ENCODE assay signal across 35 cellular contexts in the genomic region with DNA sequence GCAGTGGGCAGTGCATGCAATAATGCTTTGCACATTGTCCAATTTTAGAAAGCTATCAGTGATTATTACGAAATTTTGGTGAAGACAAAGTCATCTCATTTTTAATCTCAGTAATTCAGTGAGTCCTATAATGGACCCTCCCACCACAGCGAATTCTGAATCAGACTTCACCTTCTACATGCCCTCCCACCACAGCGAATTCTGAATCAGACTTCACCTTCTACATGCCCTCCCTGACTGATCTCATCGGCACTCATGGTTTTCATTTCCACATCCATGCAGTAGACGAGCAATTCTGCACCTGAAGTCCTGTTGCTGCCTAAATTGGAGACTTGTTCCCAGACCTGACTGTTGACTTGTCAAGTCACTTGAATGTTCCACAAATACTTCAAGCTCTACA.
DNase-seq lines count a peak whose midpoint lies in the region; ATAC-seq, FAIRE-seq and TF ChIP-seq lines count a peak whose summit lies in the region.
"Had no signal": no experiment of that assay in that cellular context is flagged by ENCODE, and none has a peak within 500 bp of the region (broad histone marks: within the 10 kb centered on the region; RNA-seq: fewer than 3 reads in every experiment).

No MANE protein-coding gene starts in this region.

- H3K14ac ChIP-seq in H1 (ENCODE audit: insufficient read length) (no peak overlapping the region), neuronal stem cell (ENCODE audit: low read length) (no peak overlapping the region)

- H2BK12ac ChIP-seq in H1 (ENCODE audit: low read depth, low read length), result no peak overlapping the region
- no peak overlapping the region for H2BK12ac ChIP-seq in neuronal stem cell (ENCODE audit: low read length)

- H2AFZ ChIP-seq in H1 (ENCODE audit: low read length) (no peak overlapping the region), neuronal stem cell (ENCODE audit: low read length) (no peak overlapping the region)

- no peak overlapping the region for H3K27ac Mint-ChIP-seq in WTC11
- H3K27ac Mint-ChIP-seq: B cell; CD14-positive monocyte; CD4-positive, alpha-beta memory T cell; CD4-positive, alpha-beta T cell; CD4-positive, CD25-positive, alpha-beta regulatory T cell; CD8-positive, alpha-beta memory T cell; CD8-positive, alpha-beta T cell had no signal

- H3K36me3 Mint-ChIP-seq in WTC11, result no peaks in the 10 kb centered on the region
- H3K36me3 Mint-ChIP-seq: CD14-positive monocyte; CD4-positive, alpha-beta memory T cell; CD4-positive, CD25-positive, alpha-beta regulatory T cell; CD8-positive, alpha-beta memory T cell; CD8-positive, alpha-beta T cell had no signal

- DNase-seq in Daoy (ENCODE audit: low read depth), result peak; percentile 14
- no peak for DNase-seq in H1 (ENCODE audit: low read depth in 1 of 2, low spot score in 2 of 2)
- DNase-seq in neuronal stem cell (ENCODE audit: low spot score), result no peak
- DNase-seq in WTC11 (ENCODE audit: low spot score), result no peak
- no peak for DNase-seq in medulla oblongata (ENCODE audit: extremely low spot score)
- DNase-seq in thyroid gland, result no peak
- DNase-seq: 8988T; ACHN; AML-193; BE2C; C1 segment of cervical spinal cord; Caco-2; Calu3; CD4-positive, alpha-beta memory T cell; CD4-positive, alpha-beta T cell; CD4-positive, CD25-positive, alpha-beta regulatory T cell; CD8-positive, alpha-beta memory T cell; CD8-positive, alpha-beta T cell; COR-L47; DMS 273 treated with DMSO at 0.1 percent for 48 hours; DMS153; DMS53; DMS79; DMS79 treated with DMSO at 0.1 percent for 48 hours; DND-41; EL had no signal

- H3K4ac ChIP-seq in H1 (replicated peaks; ENCODE audit: insufficient read length, low read depth, low read length) (no peak overlapping the region), neuronal stem cell (ENCODE audit: low read length) (no peak overlapping the region)

- H3K9me3 ChIP-seq in H1 (ENCODE audit: insufficient read depth in 2 of 2, low read depth in 1 of 2, low read length in 1 of 2) (peaks cover 7% of the 10 kb centered on the region in 2 experiments; a peak in 3 of 4 replicates), neuronal stem cell (replicated peaks in 1 of 2; ENCODE audit: control insufficient read depth in 2 of 2, insufficient read depth in 1 of 2, low read depth in 1 of 2, low read length in 2 of 2) (peaks cover 0 to 6% of the 10 kb centered on the region in 2 donors), thyroid gland (no peaks in the 10 kb centered on the region)
- H3K9me3 ChIP-seq: A549; BE2C; BLaER1; BLaER1 treated with 17β-estradiol and CSF1 and Interleukin-3, amounts not matched to agents 10 nM and 100 nM; Caco-2 had no signal

- H3K36me3 ChIP-seq in H1 (ENCODE audit: control insufficient read depth in 2 of 4, insufficient read depth in 4 of 4, low read length in 3 of 4) (no peaks in the 10 kb centered on the region; a peak in 1 of 8 replicates), neuronal stem cell (replicated peaks in 1 of 2; ENCODE audit: control insufficient read depth in 2 of 2, insufficient read depth in 2 of 2, low read length in 2 of 2) (no peaks in the 10 kb centered on the region), thyroid gland (no peaks in the 10 kb centered on the region)
- H3K36me3 ChIP-seq: BE2C; BLaER1; BLaER1 treated with 17β-estradiol and CSF1 and Interleukin-3, amounts not matched to agents 10 nM and 100 nM had no signal

- no peak overlapping the region for H3K56ac ChIP-seq in H1 (replicated peaks; ENCODE audit: insufficient read length, low read depth, low read length)

- no peak overlapping the region for H3K4me3 Mint-ChIP-seq in WTC11
- H3K4me3 Mint-ChIP-seq: B cell; CD14-positive monocyte; CD4-positive, alpha-beta memory T cell; CD4-positive, alpha-beta T cell; CD4-positive, CD25-positive, alpha-beta regulatory T cell; CD8-positive, alpha-beta memory T cell; CD8-positive, alpha-beta T cell had no signal

- no peak overlapping the region for H4K5ac ChIP-seq in H1 (ENCODE audit: insufficient read length, low read depth, low read length)

- no peaks in the 10 kb centered on the region for H3K27me3 Mint-ChIP-seq in WTC11 (ENCODE audit: low read depth)
- H3K27me3 Mint-ChIP-seq: B cell; CD4-positive, alpha-beta memory T cell; CD4-positive, CD25-positive, alpha-beta regulatory T cell; CD8-positive, alpha-beta memory T cell had no signal

- no peak overlapping the region for H2BK20ac ChIP-seq in H1 (ENCODE audit: low read length)

- H2BK15ac ChIP-seq in H1 (ENCODE audit: low read length) (0 out of 2 replicates have a peak overlapping the region, but pooled peaks have one; percentile 12), neuronal stem cell (ENCODE audit: low read length) (no peak overlapping the region)

- peaks cover 5% of the 10 kb centered on the region for H3K4me1 Mint-ChIP-seq in WTC11
- H3K4me1 Mint-ChIP-seq: B cell; CD14-positive monocyte; CD4-positive, alpha-beta memory T cell; CD4-positive, CD25-positive, alpha-beta regulatory T cell; CD8-positive, alpha-beta memory T cell had no signal

- TF ChIP-seq POLR2A in H1 (IDR thresholded peaks at IDR 0.05; ENCODE audit: control extremely low read depth in 1 of 2, low read depth in 2 of 2, low read length in 2 of 2) (no peak), thyroid gland (IDR thresholded peaks at IDR 0.05) (no peak)

- TF ChIP-seq RAD21 in H1 (IDR thresholded peaks at IDR 0.05 in 1 of 2, conservative IDR thresholded peaks at IDR 0.05 in 1 of 2; ENCODE audit: low read depth in 2 of 2, low read length in 2 of 2), result no peak

- H3K79me1 ChIP-seq in H1 (ENCODE audit: low read depth, low read length) (no peaks in the 10 kb centered on the region), neuronal stem cell (ENCODE audit: low read depth, low read length) (no peaks in the 10 kb centered on the region)

- H4K20me1 ChIP-seq in H1 (replicated peaks in 1 of 2; ENCODE audit: control insufficient read depth in 1 of 2, insufficient read depth in 2 of 2, low read length in 2 of 2), result peaks cover 0 to 9% of the 10 kb centered on the region in 2 experiments
- H4K20me1 ChIP-seq: BLaER1; BLaER1 treated with 17β-estradiol and CSF1 and Interleukin-3, amounts not matched to agents 10 nM and 100 nM had no signal

- POLR2A ChIA-PET in H1 (lab: Charles Lee; ENCODE audit: partially characterized antibody), result no interaction called here
- POLR2A ChIA-PET in WTC11 (lab: Charles Lee), result no interaction called here

- TF ChIP-seq CTCF in H1 (IDR thresholded peaks at IDR 0.05; ENCODE audit: control extremely low read depth in 1 of 3, insufficient read depth in 1 of 3, low read depth in 1 of 3, low read length in 3 of 3) (no peak), WTC11 (IDR thresholded peaks at IDR 0.05) (no peak), thyroid gland (IDR thresholded peaks at IDR 0.05) (no peak)

- H2AK5ac ChIP-seq in H1 (ENCODE audit: low read depth, low read length), result no peak overlapping the region
- H2AK5ac ChIP-seq in neuronal stem cell (ENCODE audit: low read depth, low read length), result no peak overlapping the region

- H3K27ac ChIP-seq in H1 (ENCODE audit: low read depth, low read length), result no peak overlapping the region
- H3K27ac ChIP-seq in neuronal stem cell (replicated peaks; ENCODE audit: low read length), result no peak overlapping the region
- no peak overlapping the region for H3K27ac ChIP-seq in thyroid gland
- H3K27ac ChIP-seq: 22Rv1; A549; BLaER1; BLaER1 treated with 17β-estradiol and CSF1 and Interleukin-3, amounts not matched to agents 10 nM and 100 nM; C4-2B had no signal

- no peak overlapping the region for H3K9ac ChIP-seq in H1 (replicated peaks in 1 of 4; ENCODE audit: extremely low read depth in 1 of 4, low read depth in 3 of 4, low read length in 3 of 4)
- H3K9ac ChIP-seq in neuronal stem cell (ENCODE audit: low read depth, low read length, poor library complexity), result no peak overlapping the region
- H3K9ac ChIP-seq: BLaER1; BLaER1 treated with 17β-estradiol and CSF1 and Interleukin-3, amounts not matched to agents 10 nM and 100 nM had no signal

- no peak for ATAC-seq in WTC11
- ATAC-seq: A549; CD8-positive, alpha-beta T cell had no signal

- no peak for FAIRE-seq in H1 (lab: Jason Lieb, UNC)
- FAIRE-seq: A204.1, A549, D721Med had no signal

- intact Hi-C loops in thyroid gland (cut with DNase I), result no loop called here

- H3K23me2 ChIP-seq in H1 (ENCODE audit: low read depth, low read length), result peaks cover 9% of the 10 kb centered on the region

- H3K9me3 Mint-ChIP-seq in WTC11, result no peaks in the 10 kb centered on the region
- H3K9me3 Mint-ChIP-seq: CD14-positive monocyte; CD4-positive, alpha-beta memory T cell; CD4-positive, alpha-beta T cell; CD4-positive, CD25-positive, alpha-beta regulatory T cell; CD8-positive, alpha-beta memory T cell; CD8-positive, alpha-beta T cell had no signal

- H2BK120ac ChIP-seq in H1 (replicated peaks; ENCODE audit: low read depth, low read length), result no peak overlapping the region
- H2BK120ac ChIP-seq in neuronal stem cell (ENCODE audit: low read depth, low read length), result no peak overlapping the region

- no peak for TF ChIP-seq EP300 in H1 (IDR thresholded peaks at IDR 0.05; ENCODE audit: borderline replicate concordance in 1 of 2, low read depth in 2 of 2, low read length in 2 of 2)

- H4K8ac ChIP-seq in H1 (ENCODE audit: extremely low read depth, insufficient read depth, low read length) (no peak overlapping the region), neuronal stem cell (ENCODE audit: low read depth, low read length) (no peak overlapping the region)

- H3K23ac ChIP-seq in H1 (ENCODE audit: insufficient read length) (no peak overlapping the region), neuronal stem cell (ENCODE audit: low read depth, low read length, poor library complexity) (no peak overlapping the region)

- no peak overlapping the region for H2BK5ac ChIP-seq in H1 (ENCODE audit: low read depth, low read length)
- H2BK5ac ChIP-seq in neuronal stem cell (ENCODE audit: low read length), result no peak overlapping the region

- 90% methylated on average over 5 of the region's 5 CpGs; no CpG with 5 or more reads in 1 of the 2 experiments for WGBS in H1 (ENCODE audit: extremely low coverage in 1 of 2, insufficient coverage in 1 of 2, insufficient read length in 1 of 2, insufficient replicate concordance in 2 of 2, low coverage in 1 of 2, low lambda C conversion rate in 2 of 2, missing lambda C conversion rate in 1 of 2), 2 experiments
- WGBS in neuronal stem cell (ENCODE audit: extremely low coverage in 2 of 2, insufficient read length in 2 of 2, insufficient replicate concordance in 1 of 2), 2 donors, result no CpG with 5 or more reads among the region's 5 CpGs
- 90 to 91% methylated on average over 5 of the region's 5 CpGs for WGBS in thyroid gland, 2 donors

- H4K91ac ChIP-seq in H1 (replicated peaks; ENCODE audit: insufficient read length, low read length) (no peak overlapping the region), neuronal stem cell (ENCODE audit: low read depth, low read length, poor library complexity) (peak overlapping the region; percentile 23)

- H3K4me2 ChIP-seq in H1 (ENCODE audit: insufficient read depth in 1 of 2, low read depth in 2 of 2, low read length in 2 of 2) (no peak overlapping the region), neuronal stem cell (ENCODE audit: insufficient read depth, low read length, poor library complexity, severe bottlenecking) (no peak overlapping the region)
- H3K4me2 ChIP-seq: A549; BLaER1; BLaER1 treated with 17β-estradiol and CSF1 and Interleukin-3, amounts not matched to agents 10 nM and 100 nM had no signal

- no peak overlapping the region for H3K18ac ChIP-seq in H1 (ENCODE audit: extremely low read depth, low read length)
- no peak overlapping the region for H3K18ac ChIP-seq in neuronal stem cell (ENCODE audit: low read length)

- H3K27me3 ChIP-seq in H1 (replicated peaks in 1 of 4; ENCODE audit: control insufficient read depth in 3 of 4, extremely low read depth in 1 of 4, insufficient read depth in 3 of 4, low read length in 3 of 4) (no peaks in the 10 kb centered on the region), neuronal stem cell (ENCODE audit: control insufficient read depth in 3 of 3, insufficient read depth in 3 of 3, low read depth in 1 of 3, low read length in 3 of 3) (no peaks in the 10 kb centered on the region), thyroid gland (no peaks in the 10 kb centered on the region)
- H3K27me3 ChIP-seq: BE2C; BLaER1; BLaER1 treated with 17β-estradiol and CSF1 and Interleukin-3, amounts not matched to agents 10 nM and 100 nM had no signal

- H3K4me3 ChIP-seq in H1 (ENCODE audit: extremely low read depth in 1 of 4, insufficient read depth in 2 of 4, low read depth in 3 of 4, low read length in 4 of 4) (no peak overlapping the region), neuronal stem cell (ENCODE audit: low read length in 2 of 2) (no peak overlapping the region), thyroid gland (replicated peaks in 1 of 3) (no peak overlapping the region)
- H3K4me3 ChIP-seq: A549; BLaER1; BLaER1 treated with 17β-estradiol and CSF1 and Interleukin-3, amounts not matched to agents 10 nM and 100 nM had no signal

- CTCF ChIA-PET in H1 (lab: Charles Lee; ENCODE audit: partially characterized antibody), result interaction anchor here (3.8 kb wide), 1 partner anchor 11 kb away, joined by 20 read pairs; no protein-coding TSS in a partner anchor
- CTCF ChIA-PET in WTC11 (lab: Charles Lee), result no interaction called here

- H3K4me1 ChIP-seq in H1 (replicated peaks in 1 of 4; ENCODE audit: control insufficient read depth in 3 of 4, insufficient read depth in 4 of 4, low read length in 3 of 4), result peaks cover 0 to 7% (median 2%) of the 10 kb centered on the region in 4 experiments; a peak in 5 of 7 replicates
- peaks cover 1 to 11% of the 10 kb centered on the region in 2 donors for H3K4me1 ChIP-seq in neuronal stem cell (ENCODE audit: control insufficient read depth in 2 of 2, insufficient read depth in 1 of 2, low read depth in 1 of 2, low read length in 2 of 2)
- H3K4me1 ChIP-seq in thyroid gland, result no peaks in the 10 kb centered on the region
- H3K4me1 ChIP-seq: A549; BE2C; BLaER1; BLaER1 treated with 17β-estradiol and CSF1 and Interleukin-3, amounts not matched to agents 10 nM and 100 nM; Caco-2 had no signal

- no peaks in the 10 kb centered on the region for H3K79me2 ChIP-seq in H1 (ENCODE audit: control insufficient read depth in 1 of 2, insufficient read depth in 2 of 2, low read length in 2 of 2)
